In the genomic region with DNA sequence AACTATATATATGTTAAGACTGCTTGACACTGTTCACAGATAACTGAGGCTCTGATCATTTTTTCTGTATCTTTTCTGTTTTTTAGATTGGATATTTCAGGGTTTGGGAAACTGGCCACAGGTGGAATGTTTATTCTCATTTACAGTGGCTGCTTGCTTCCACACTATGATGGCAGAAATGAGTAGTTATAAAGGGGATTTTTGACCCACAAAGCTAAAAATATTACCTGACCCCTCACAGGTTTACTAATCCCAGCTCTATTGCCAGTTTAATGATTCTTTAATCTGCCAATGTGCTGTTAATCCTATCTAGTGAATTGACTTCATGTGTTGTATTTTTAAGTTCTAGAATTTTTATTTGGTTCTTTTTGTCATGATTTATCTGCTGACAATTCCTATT, we compare ENCODE assay signal across 27 cellular contexts.
"Had no signal": no experiment of that assay in that cellular context is flagged by ENCODE, and none has a peak within 500 bp of the region (broad histone marks: within the 10 kb centered on the region; RNA-seq: fewer than 3 reads in every experiment).

No MANE protein-coding gene starts in this region.

- H3K27ac ChIP-seq: colonic mucosa, epithelial cell of prostate, esophagus squamous epithelium, gastrocnemius medialis, heart right ventricle, left lung, lower lobe of right lung had no signal

- ATAC-seq: effector memory CD8-positive, alpha-beta T cell; esophagus mucosa; gastrocnemius medialis; heart right ventricle; left cardiac atrium; left lung; left ventricle myocardium superior; lower lobe of right lung; mucosa of descending colon had no signal

- H3K4me3 Mint-ChIP-seq: dendritic cell treated with granulocyte-macrophage colony-stimulating factor and Interleukin-4, amounts not matched to agents 40 ng/mL and 50 ng/mL, for 4 days; effector memory CD8-positive, alpha-beta T cell; endodermal cell; mesothelial cell of epicardium had no signal

- FAIRE-seq: endometrium, islet of Langerhans, keratinocyte had no signal

- H3K36me3 ChIP-seq: colonic mucosa, gastrocnemius medialis, lower lobe of right lung had no signal

- H3K27ac Mint-ChIP-seq: dendritic cell treated with granulocyte-macrophage colony-stimulating factor and Interleukin-4, amounts not matched to agents 40 ng/mL and 50 ng/mL, for 4 days; effector memory CD8-positive, alpha-beta T cell; endodermal cell; mesothelial cell of epicardium had no signal

- DNase-seq: colonic mucosa; cortex of kidney; effector CD8-positive, alpha-beta T cell; effector memory CD8-positive, alpha-beta T cell; endodermal cell; erythroblast; esophagus squamous epithelium; foreskin fibroblast; foreskin melanocyte; gastrocnemius medialis; glutamatergic neuron; head of caudate nucleus; heart right ventricle; hippocampal formation; left cardiac atrium; left lung; left ventricle myocardium superior; lower lobe of right lung; mesenchymal stem cell; mucosa of descending colon had no signal

- H3K27me3 ChIP-seq: colonic mucosa, esophagus squamous epithelium, gastrocnemius medialis, heart right ventricle, left lung had no signal

- H3K9me3 ChIP-seq: colonic mucosa, esophagus squamous epithelium, gastrocnemius medialis, lower lobe of right lung had no signal

- H3K4me1 ChIP-seq: colonic mucosa, heart right ventricle, left lung, lower lobe of right lung had no signal

- H3K4me3 ChIP-seq: colonic mucosa, esophagus squamous epithelium, gastrocnemius medialis, heart right ventricle, left lung, lower lobe of right lung, mucosa of descending colon had no signal
